ENCODE assay signal across 5 cellular contexts in the genomic region with DNA sequence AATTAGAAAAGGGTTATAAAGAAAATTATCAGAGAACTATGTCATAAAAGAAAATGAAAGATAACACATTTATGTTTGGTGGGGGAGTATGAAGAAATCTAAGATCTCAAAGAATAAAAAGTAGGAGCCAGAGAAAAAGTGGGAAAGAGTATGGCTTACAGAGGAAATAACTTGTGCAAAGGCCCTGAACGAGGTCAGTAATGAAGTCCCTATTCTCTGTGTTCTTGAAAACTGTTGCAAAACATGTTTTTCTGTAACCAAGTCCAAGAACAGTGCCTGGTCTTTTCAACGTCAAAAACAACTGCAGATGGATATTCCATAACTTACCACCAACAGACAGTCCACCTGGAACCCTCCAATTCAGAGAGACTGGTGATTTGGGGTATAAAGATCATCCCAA.
"Had no signal": no experiment of that assay in that cellular context is flagged by ENCODE, and none has a peak within 500 bp of the region (broad histone marks: within the 10 kb centered on the region; RNA-seq: fewer than 3 reads in every experiment).

No MANE protein-coding gene starts in this region.

- H3K4me3 ChIP-seq: GM23338 had no signal

- DNase-seq: H9, HCEC 1CT had no signal

- ATAC-seq: GM23338, HepG2 had no signal

- H3K27ac ChIP-seq: HL-60 had no signal
